Comparison of ENCODE assay signal across 14 cellular contexts in genomic region chr10:34116220-34116623, GRCh38.
A peak's percentile ranks its signal among the peaks of the same experiment; 100 is the strongest.
DNase-seq lines count a peak whose midpoint lies in the region; TF ChIP-seq lines count a peak whose summit lies in the region.
"Had no signal": no experiment of that assay in that cellular context is flagged by ENCODE, and none has a peak within 500 bp of the region (broad histone marks: within the 10 kb centered on the region; RNA-seq: fewer than 3 reads in every experiment).

No MANE protein-coding gene starts in this region.

- H3K4me3 Mint-ChIP-seq in endodermal cell, result no peak overlapping the region
- H3K4me3 Mint-ChIP-seq in nephron, result peak overlapping the region in 2 of 3 experiments; percentile 44 to 52

- H3K36me3 Mint-ChIP-seq in endodermal cell (ENCODE audit: low read depth) (peaks cover 24% of the 10 kb centered on the region), nephron (ENCODE audit: low read depth) (peaks cover 16% of the 10 kb centered on the region)

- no peak overlapping the region for H3K4me2 ChIP-seq in OCI-LY7 (ENCODE audit: low read length)

- no peaks in the 10 kb centered on the region for H3K9me2 ChIP-seq in OCI-LY7 (ENCODE audit: insufficient read depth, low read length)

- DNase-seq in H4 (ENCODE audit: low spot score) (peak; percentile 56), NCI-H69 (lab: John Stamatoyannopoulos, UW) (peak; percentile 82), endodermal cell (no peak), OCI-LY7 (ENCODE audit: low spot score) (no peak), midbrain (lab: John Stamatoyannopoulos, UW) (no peak)
- DNase-seq in effector CD8-positive, alpha-beta T cell (lab: John Stamatoyannopoulos, UW), result no peak
- no peak for DNase-seq in central memory CD4-positive, alpha-beta T cell
- DNase-seq: activated CD4-positive, alpha-beta T cell treated with anti-CD3 and anti-CD28 coated beads for 48 hours; foreskin fibroblast; NCI-H446 treated with DMSO at 0.1 percent for 48 hours; Peyer's patch; stimulated activated CD4-positive, alpha-beta T cell treated with anti-CD3 and anti-CD28 coated beads, Interleukin-1b, Interleukin-23, amount 100 ng/mL, for 48 hours; trophoblast cell had no signal

- H3K27ac Mint-ChIP-seq in endodermal cell (no peak overlapping the region), nephron (peak overlapping the region; percentile 84 to 97 (median 90))

- POLR2A ChIA-PET in OCI-LY7 (lab: Charles Lee), result interaction anchor here (0.7 kb wide), 1 partner anchor 8 kb away, joined by 3 read pairs; no protein-coding TSS in a partner anchor

- H3K4me1 Mint-ChIP-seq in endodermal cell, result peaks cover 15% of the 10 kb centered on the region
- peaks cover 55% of the 10 kb centered on the region for H3K4me1 Mint-ChIP-seq in nephron

- H3K27me3 Mint-ChIP-seq in endodermal cell (ENCODE audit: insufficient read depth) (no peaks in the 10 kb centered on the region), nephron (ENCODE audit: low read depth) (no peaks in the 10 kb centered on the region)

- peaks cover 6% of the 10 kb centered on the region for H3K4me1 ChIP-seq in endodermal cell (ENCODE audit: control insufficient read depth, insufficient read depth, low read length)
- no peaks in the 10 kb centered on the region for H3K4me1 ChIP-seq in OCI-LY7 (ENCODE audit: insufficient read depth, low read length, poor library complexity, severe bottlenecking)
- H3K4me1 ChIP-seq: Peyer's patch had no signal

- intact Hi-C loops in OCI-LY7 (cut with micrococcal nuclease; ENCODE audit: unreplicated experiment), result no loop called here

- H3K27ac ChIP-seq in endodermal cell (ENCODE audit: low read depth, low read length) (no peak overlapping the region), OCI-LY7 (ENCODE audit: low read depth, low read length, poor library complexity, severe bottlenecking) (no peak overlapping the region)
- H3K27ac ChIP-seq: Peyer's patch had no signal

- H2AFZ ChIP-seq in OCI-LY7 (ENCODE audit: low read length), result no peak overlapping the region

- H4K20me1 ChIP-seq in OCI-LY7 (ENCODE audit: insufficient read depth, low read length), result no peaks in the 10 kb centered on the region

- H3K36me3 ChIP-seq in endodermal cell (ENCODE audit: control insufficient read depth, insufficient read depth, low read length), result peaks cover 12% of the 10 kb centered on the region
- no peaks in the 10 kb centered on the region for H3K36me3 ChIP-seq in OCI-LY7 (ENCODE audit: insufficient read depth, low read length)

- no peaks in the 10 kb centered on the region for H3K27me3 ChIP-seq in endodermal cell (ENCODE audit: control insufficient read depth, insufficient read depth, low read length, poor library complexity, severe bottlenecking)
- H3K27me3 ChIP-seq: Peyer's patch had no signal

- no peak overlapping the region for H3K9ac ChIP-seq in endodermal cell (ENCODE audit: extremely low read depth, low read length, poor library complexity, severe bottlenecking)

- H3K9me3 ChIP-seq in endodermal cell (ENCODE audit: control insufficient read depth, low read length), result no peaks in the 10 kb centered on the region
- H3K9me3 ChIP-seq in OCI-LY7 (ENCODE audit: low read length), result no peaks in the 10 kb centered on the region
- H3K9me3 ChIP-seq: Peyer's patch had no signal

- 83 to 91% methylated on average over 2 to 6 of the region's 6 CpGs for WGBS in endodermal cell (ENCODE audit: insufficient coverage in 1 of 2, insufficient read length in 1 of 2), 2 experiments

- peak; percentile 22 for TF ChIP-seq CTCF in endodermal cell (conservative IDR thresholded peaks at IDR 0.05)
- peak in 1 of 3 experiments; percentile 24 for TF ChIP-seq CTCF in nephron (IDR thresholded peaks at IDR 0.05; ENCODE audit: unreplicated experiment in 3 of 3)
- TF ChIP-seq CTCF in OCI-LY7 (conservative IDR thresholded peaks at IDR 0.05; ENCODE audit: low read length), result no peak

- BruUV-seq in OCI-LY7 (replicated peaks; lab: Mats Ljungman, UMichigan), result no TSS peak

- no peaks in the 10 kb centered on the region for H3K79me2 ChIP-seq in OCI-LY7 (ENCODE audit: insufficient read depth, low read depth, low read length)

- no peaks in the 10 kb centered on the region for H3K9me3 Mint-ChIP-seq in endodermal cell
- H3K9me3 Mint-ChIP-seq in nephron, result no peaks in the 10 kb centered on the region

- CTCF ChIA-PET in OCI-LY7 (lab: Charles Lee; ENCODE audit: unreplicated experiment), result no interaction called here

- no peak overlapping the region for H3K4me3 ChIP-seq in endodermal cell (ENCODE audit: low read length)
- no peak overlapping the region for H3K4me3 ChIP-seq in OCI-LY7 (ENCODE audit: low read depth, low read length, poor library complexity, severe bottlenecking)
- H3K4me3 ChIP-seq: Peyer's patch had no signal

Comparison
In these comparisons a context has a peak if more than half of its experiments do, and no peak if none do; other contexts are left out.
1. DNase-seq: peak in H4 (single experiment) and NCI-H69 (single experiment); none in endodermal cell (single experiment), OCI-LY7 (single experiment), effector CD8-positive, alpha-beta T cell (single experiment), midbrain (single experiment) and central memory CD4-positive, alpha-beta T cell (single experiment).